In the genomic region with DNA sequence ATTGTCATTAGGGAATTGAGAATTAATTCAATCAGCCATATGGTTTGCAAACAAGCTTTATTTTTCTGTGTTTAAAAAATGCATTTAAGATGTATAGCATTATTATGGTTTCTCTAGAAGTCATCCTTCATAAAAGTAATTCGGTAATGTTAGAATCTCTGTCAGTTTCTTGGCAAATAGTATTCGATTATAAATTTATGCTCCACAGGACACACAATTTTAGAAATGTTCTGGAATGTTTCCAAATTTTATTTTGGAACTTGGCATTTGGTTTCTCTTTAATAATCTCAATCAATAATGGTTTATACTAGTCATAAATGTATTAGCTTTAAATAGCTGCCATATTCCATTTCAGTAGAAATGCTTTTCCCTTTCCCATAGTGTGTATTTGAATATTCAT, we compare ENCODE assay signal across 1 cellular context.
TF ChIP-seq lines count a peak whose summit lies in the region.

No MANE protein-coding gene starts in this region.

TF ChIP-seq in SK-N-SH, 30 proteins besides CTCF, POLR2A, EP300 and RAD21 (continued from another document):
- TF ChIP-seq, protein P1, sequence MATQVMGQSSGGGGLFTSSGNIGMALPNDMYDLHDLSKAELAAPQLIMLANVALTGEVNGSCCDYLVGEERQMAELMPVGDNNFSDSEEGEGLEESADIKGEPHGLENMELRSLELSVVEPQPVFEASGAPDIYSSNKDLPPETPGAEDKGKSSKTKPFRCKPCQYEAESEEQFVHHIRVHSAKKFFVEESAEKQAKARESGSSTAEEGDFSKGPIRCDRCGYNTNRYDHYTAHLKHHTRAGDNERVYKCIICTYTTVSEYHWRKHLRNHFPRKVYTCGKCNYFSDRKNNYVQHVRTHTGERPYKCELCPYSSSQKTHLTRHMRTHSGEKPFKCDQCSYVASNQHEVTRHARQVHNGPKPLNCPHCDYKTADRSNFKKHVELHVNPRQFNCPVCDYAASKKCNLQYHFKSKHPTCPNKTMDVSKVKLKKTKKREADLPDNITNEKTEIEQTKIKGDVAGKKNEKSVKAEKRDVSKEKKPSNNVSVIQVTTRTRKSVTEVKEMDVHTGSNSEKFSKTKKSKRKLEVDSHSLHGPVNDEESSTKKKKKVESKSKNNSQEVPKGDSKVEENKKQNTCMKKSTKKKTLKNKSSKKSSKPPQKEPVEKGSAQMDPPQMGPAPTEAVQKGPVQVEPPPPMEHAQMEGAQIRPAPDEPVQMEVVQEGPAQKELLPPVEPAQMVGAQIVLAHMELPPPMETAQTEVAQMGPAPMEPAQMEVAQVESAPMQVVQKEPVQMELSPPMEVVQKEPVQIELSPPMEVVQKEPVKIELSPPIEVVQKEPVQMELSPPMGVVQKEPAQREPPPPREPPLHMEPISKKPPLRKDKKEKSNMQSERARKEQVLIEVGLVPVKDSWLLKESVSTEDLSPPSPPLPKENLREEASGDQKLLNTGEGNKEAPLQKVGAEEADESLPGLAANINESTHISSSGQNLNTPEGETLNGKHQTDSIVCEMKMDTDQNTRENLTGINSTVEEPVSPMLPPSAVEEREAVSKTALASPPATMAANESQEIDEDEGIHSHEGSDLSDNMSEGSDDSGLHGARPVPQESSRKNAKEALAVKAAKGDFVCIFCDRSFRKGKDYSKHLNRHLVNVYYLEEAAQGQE (IDR thresholded peaks at IDR 0.05; ENCODE audit: low read depth, low read length) = no peak
- TF ChIP-seq NRF1 (IDR thresholded peaks at IDR 0.05; ENCODE audit: low read depth, low read length) (no peak), TEAD4 (IDR thresholded peaks at IDR 0.05; ENCODE audit: borderline replicate concordance, insufficient read depth) (no peak), SMC3 (IDR thresholded peaks at IDR 0.05; ENCODE audit: low read depth, low read length) (no peak)
